Comparison of ENCODE assay signal across 32 cellular contexts in genomic region chr12:7542046-7542445, GRCh38. TPM values are rescaled to one million over a fixed set of nuclear protein-coding genes. Genes with fewer than 3 reads are reported as not detected.
DNase-seq lines count a peak whose midpoint lies in the region; ATAC-seq and TF ChIP-seq lines count a peak whose summit lies in the region.
"Had no signal": no experiment of that assay in that cellular context is flagged by ENCODE, and none has a peak within 500 bp of the region (broad histone marks: within the 10 kb centered on the region; RNA-seq: fewer than 3 reads in every experiment).

No MANE protein-coding gene starts in this region.

- H3K27me3 Mint-ChIP-seq in dendritic cell treated with granulocyte-macrophage colony-stimulating factor and Interleukin-4, amounts not matched to agents 40 ng/mL and 50 ng/mL, for 4 days = no peaks in the 10 kb centered on the region
- H3K27me3 Mint-ChIP-seq in progenitor cell of endocrine pancreas = no peaks in the 10 kb centered on the region

- TF ChIP-seq CTCF in progenitor cell of endocrine pancreas (IDR thresholded peaks at IDR 0.05; ENCODE audit: unreplicated experiment) = no peak
- TF ChIP-seq CTCF in GM20000 (IDR thresholded peaks at IDR 0.05; ENCODE audit: extremely low read depth, missing control alignments) = no peak

- H3K9me3 Mint-ChIP-seq in dendritic cell treated with granulocyte-macrophage colony-stimulating factor and Interleukin-4, amounts not matched to agents 40 ng/mL and 50 ng/mL, for 4 days = peaks cover 12% of the 10 kb centered on the region
- peaks cover 17% of the 10 kb centered on the region for H3K9me3 Mint-ChIP-seq in progenitor cell of endocrine pancreas (ENCODE audit: low read depth)
- H3K9me3 Mint-ChIP-seq: activated CD4-positive, alpha-beta memory T cell treated with anti-CD3 and anti-CD28 coated beads, Interleukin-2, amount 10 ng/mL, durations not matched to agents 7 days and 5 days; activated naive CD4-positive, alpha-beta T cell treated with anti-CD3 and anti-CD28 coated beads for 36 hours; natural killer cell treated with Interleukin-12 subunit alpha and Interleukin-12 subunit beta and Interleukin-15 and Interleukin-18, amount 100 ng/mL, for 72 hours had no signal

- intact Hi-C loops in dendritic cell treated with granulocyte-macrophage colony-stimulating factor and Interleukin-4, amounts not matched to agents 40 ng/mL and 50 ng/mL, for 4 days (cut with micrococcal nuclease) = loop anchor here (2.0 to 5.0 kb wide), 2 partner anchors 39 to 45 kb away; partner anchors contain the start of gene CD163
- intact Hi-C loops in sciatic nerve (cut with DNase I) = no loop called here

- peak overlapping the region; percentile 21 for H3K4me3 Mint-ChIP-seq in dendritic cell treated with granulocyte-macrophage colony-stimulating factor and Interleukin-4, amounts not matched to agents 40 ng/mL and 50 ng/mL, for 4 days
- H3K4me3 Mint-ChIP-seq in progenitor cell of endocrine pancreas (ENCODE audit: low read depth) = no peak overlapping the region
- H3K4me3 Mint-ChIP-seq: activated CD4-positive, alpha-beta memory T cell treated with anti-CD3 and anti-CD28 coated beads, Interleukin-2, amount 10 ng/mL, durations not matched to agents 7 days and 5 days; activated naive CD4-positive, alpha-beta T cell treated with anti-CD3 and anti-CD28 coated beads for 36 hours; CD4-positive, alpha-beta T cell; H9; natural killer cell treated with Interleukin-12 subunit alpha and Interleukin-12 subunit beta and Interleukin-15 and Interleukin-18, amount 100 ng/mL, for 72 hours; stimulated activated naive CD8-positive, alpha-beta T cell treated with anti-CD3 and anti-CD28 coated beads, Interleukin-15, Interleukin-2, amounts not matched to agents 100 ng/mL and 50 ng/mL, for 24 hours had no signal

- DNase-seq in NOMO-1 treated with DMSO at 0.1 percent for 48 hours (lab: John Stamatoyannopoulos, UW; ENCODE audit: unreplicated experiment) = peak; percentile 15
- DNase-seq in NOMO-1 (lab: John Stamatoyannopoulos, UW; ENCODE audit: unreplicated experiment in 2 of 2) = no peak
- no peak for DNase-seq in progenitor cell of endocrine pancreas (ENCODE audit: low spot score, unreplicated experiment)
- no peak for DNase-seq in GM20000 (ENCODE audit: low spot score)
- no peak for DNase-seq in sciatic nerve (ENCODE audit: low spot score)
- no peak for DNase-seq in activated effector memory CD4-positive, alpha-beta T cell treated with anti-CD3 and anti-CD28 coated beads, Interleukin-2, amount 50 U/mL, for 16 hours
- no peak for DNase-seq in globus pallidus (ENCODE audit: low spot score)
- DNase-seq: activated CD4-positive, alpha-beta memory T cell treated with anti-CD3 and anti-CD28 coated beads, Interleukin-2, amount 10 ng/mL, durations not matched to agents 7 days and 5 days; activated CD8-positive, alpha-beta memory T cell treated with anti-CD3 and anti-CD28 coated beads, Interleukin-2, amount 50 U/mL, for 4 hours; activated naive CD4-positive, alpha-beta T cell treated with anti-CD3 and anti-CD28 coated beads for 36 hours; CD4-positive, alpha-beta T cell; foreskin melanocyte; H9; heart right ventricle; MM.1S; mucosa of descending colon; NCI-H1105 treated with DMSO at 0.1 percent for 48 hours; NCI-H1930; NCI-H2171 treated with DMSO at 0.1 percent for 48 hours; NCI-H510A; SK-N-SH; stimulated activated CD4-positive, alpha-beta T cell treated with anti-CD3 and anti-CD28 coated beads, Interleukin-1b, Interleukin-23, amount 100 ng/mL, for 48 hours; thyroid gland had no signal

- peaks cover 61% of the 10 kb centered on the region for H3K4me1 Mint-ChIP-seq in dendritic cell treated with granulocyte-macrophage colony-stimulating factor and Interleukin-4, amounts not matched to agents 40 ng/mL and 50 ng/mL, for 4 days (ENCODE audit: low read depth)
- H3K4me1 Mint-ChIP-seq in progenitor cell of endocrine pancreas (ENCODE audit: low read depth) = peaks cover 22% of the 10 kb centered on the region
- H3K4me1 Mint-ChIP-seq: activated CD4-positive, alpha-beta memory T cell treated with anti-CD3 and anti-CD28 coated beads, Interleukin-2, amount 10 ng/mL, durations not matched to agents 7 days and 5 days had no signal

- no peak for ATAC-seq in sciatic nerve
- ATAC-seq: activated CD4-positive, CD25-positive, alpha-beta regulatory T cell treated with anti-CD3 and anti-CD28 coated beads, Interleukin-2, amount 50 U/mL, for 24 hours; HepG2; natural killer cell treated with Interleukin-12 subunit alpha and Interleukin-12 subunit beta and Interleukin-15 and Interleukin-18, amount 100 ng/mL, for 72 hours had no signal

- peak overlapping the region; percentile 93 for H3K27ac Mint-ChIP-seq in dendritic cell treated with granulocyte-macrophage colony-stimulating factor and Interleukin-4, amounts not matched to agents 40 ng/mL and 50 ng/mL, for 4 days
- H3K27ac Mint-ChIP-seq in progenitor cell of endocrine pancreas = peak overlapping the region; percentile 32
- H3K27ac Mint-ChIP-seq: activated CD4-positive, alpha-beta memory T cell treated with anti-CD3 and anti-CD28 coated beads, Interleukin-2, amount 10 ng/mL, durations not matched to agents 7 days and 5 days; activated naive CD4-positive, alpha-beta T cell treated with anti-CD3 and anti-CD28 coated beads for 36 hours; CD4-positive, alpha-beta T cell; H9; natural killer cell treated with Interleukin-12 subunit alpha and Interleukin-12 subunit beta and Interleukin-15 and Interleukin-18, amount 100 ng/mL, for 72 hours; stimulated activated naive CD8-positive, alpha-beta T cell treated with anti-CD3 and anti-CD28 coated beads, Interleukin-15, Interleukin-2, amounts not matched to agents 100 ng/mL and 50 ng/mL, for 24 hours had no signal

- peaks cover 13% of the 10 kb centered on the region for H3K36me3 Mint-ChIP-seq in dendritic cell treated with granulocyte-macrophage colony-stimulating factor and Interleukin-4, amounts not matched to agents 40 ng/mL and 50 ng/mL, for 4 days (ENCODE audit: low read depth)
- peaks cover 2% of the 10 kb centered on the region for H3K36me3 Mint-ChIP-seq in progenitor cell of endocrine pancreas (ENCODE audit: insufficient read depth)
- H3K36me3 Mint-ChIP-seq: natural killer cell treated with Interleukin-12 subunit alpha and Interleukin-12 subunit beta and Interleukin-15 and Interleukin-18, amount 100 ng/mL, for 72 hours had no signal

RNA-seq across cellular contexts. Expression of gene CD163, which starts 38.5 kb away (rescaled TPM):
- total RNA-seq in progenitor cell of endocrine pancreas (1.7 and 2.0 TPM in 2 replicates), sciatic nerve (91.9 TPM)
- total RNA-seq: activated CD4-positive, alpha-beta memory T cell treated with anti-CD3 and anti-CD28 coated beads, Interleukin-2, amount 10 ng/mL, durations not matched to agents 7 days and 5 days; activated naive CD4-positive, alpha-beta T cell treated with anti-CD3 and anti-CD28 coated beads for 36 hours; dermis microvascular lymphatic vessel endothelial cell; HepG2; lung microvascular endothelial cell; natural killer cell treated with Interleukin-12 subunit alpha and Interleukin-12 subunit beta and Interleukin-15 and Interleukin-18, amount 100 ng/mL, for 72 hours; osteocyte; T-helper 1 cell treated with Interleukin-12 subunit alpha and Interleukin-12 subunit beta and Interleukin-4 antibody, amounts not matched to agents 30 ng/mL and 1 ng/mL, for 36 hours had no signal

Comparison
In these comparisons a context has a peak if more than half of its experiments do, and no peak if none do; other contexts are left out.
1. RNA of gene CD163, which starts 38.5 kb away (total RNA-seq): 91.9 TPM in sciatic nerve (single experiment); 1.7 to 2.0 TPM in progenitor cell of endocrine pancreas; every median in the first group is over 10 times any median in the second.